In the genomic region with DNA sequence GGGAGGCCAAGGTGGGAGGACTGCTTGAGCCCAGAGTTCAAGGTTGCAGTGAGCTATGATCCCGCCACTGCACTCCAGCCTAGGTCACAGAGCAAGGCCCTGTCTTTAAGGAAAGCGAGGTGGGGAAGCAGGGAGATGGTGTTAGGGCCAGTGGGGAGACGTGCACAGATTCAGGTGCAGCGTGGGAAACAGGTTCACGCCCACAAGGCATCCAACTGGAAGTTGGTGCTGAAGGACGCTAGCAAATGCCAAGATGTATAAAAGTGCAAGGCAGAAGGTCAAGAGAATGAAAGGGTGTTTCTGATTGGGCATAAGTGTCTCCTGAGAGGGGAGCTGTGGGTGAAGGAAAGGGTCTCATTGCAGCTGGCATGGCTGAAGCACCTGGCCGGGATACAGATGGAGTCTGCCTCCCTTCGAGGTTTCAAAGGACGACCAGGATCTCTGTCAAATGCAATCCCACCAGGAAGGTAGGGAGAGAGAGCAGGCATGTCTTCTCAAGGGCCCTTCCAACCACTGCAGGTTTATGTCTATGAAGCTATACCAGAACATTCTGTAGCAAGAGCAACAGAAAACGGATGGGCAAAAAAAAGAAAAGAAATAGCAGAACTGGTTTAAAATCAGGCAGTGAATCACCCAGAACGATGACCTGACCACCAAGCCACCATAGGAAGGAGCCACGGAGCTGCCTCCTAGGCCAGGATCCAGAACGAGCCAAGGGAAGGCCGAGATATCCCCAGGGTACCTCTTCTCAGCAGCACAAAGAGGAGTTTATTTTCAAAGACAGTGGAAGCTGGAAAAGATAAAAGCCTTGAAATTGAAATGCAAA, we compare ENCODE assay signal across 18 cellular contexts. TPM values are rescaled to one million over a fixed set of nuclear protein-coding genes. Genes with fewer than 3 reads are reported as not detected.
DNase-seq lines count a peak whose midpoint lies in the region; ATAC-seq and TF ChIP-seq lines count a peak whose summit lies in the region.
"Had no signal": no experiment of that assay in that cellular context is flagged by ENCODE, and none has a peak within 500 bp of the region (broad histone marks: within the 10 kb centered on the region; RNA-seq: fewer than 3 reads in every experiment).

No MANE protein-coding gene starts in this region.

- H3K27ac Mint-ChIP-seq in activated naive CD8-positive, alpha-beta T cell treated with anti-CD3 and anti-CD28 coated beads for 36 hours = peak overlapping the region; percentile 4
- H3K27ac Mint-ChIP-seq in activated naive CD8-positive, alpha-beta T cell treated with anti-CD3 and anti-CD28 coated beads, Interleukin-2, amount 50 U/mL, for 24 hours = no peak overlapping the region
- H3K27ac Mint-ChIP-seq in neural progenitor cell = peak overlapping the region; percentile 76
- H3K27ac Mint-ChIP-seq in activated T-helper 17 cell treated with anti-CD3 and anti-CD28 coated beads, Interleukin-2, amount 50 U/mL, for 72 hours = no peak overlapping the region

- H3K79me2 ChIP-seq in neural progenitor cell (ENCODE audit: low read depth) = no peaks in the 10 kb centered on the region

- H3K4me1 Mint-ChIP-seq in activated naive CD8-positive, alpha-beta T cell treated with anti-CD3 and anti-CD28 coated beads for 36 hours = peaks cover 8% of the 10 kb centered on the region
- peaks cover 5% of the 10 kb centered on the region for H3K4me1 Mint-ChIP-seq in activated naive CD8-positive, alpha-beta T cell treated with anti-CD3 and anti-CD28 coated beads, Interleukin-2, amount 50 U/mL, for 24 hours
- H3K4me1 Mint-ChIP-seq in neural progenitor cell = no peaks in the 10 kb centered on the region
- peaks cover 14% of the 10 kb centered on the region for H3K4me1 Mint-ChIP-seq in activated T-helper 17 cell treated with anti-CD3 and anti-CD28 coated beads, Interleukin-2, amount 50 U/mL, for 72 hours

- H3K4me3 Mint-ChIP-seq in activated naive CD8-positive, alpha-beta T cell treated with anti-CD3 and anti-CD28 coated beads for 36 hours = no peak overlapping the region
- no peak overlapping the region for H3K4me3 Mint-ChIP-seq in activated naive CD8-positive, alpha-beta T cell treated with anti-CD3 and anti-CD28 coated beads, Interleukin-2, amount 50 U/mL, for 24 hours
- no peak overlapping the region for H3K4me3 Mint-ChIP-seq in neural progenitor cell
- H3K4me3 Mint-ChIP-seq in activated T-helper 17 cell treated with anti-CD3 and anti-CD28 coated beads, Interleukin-2, amount 50 U/mL, for 72 hours = no peak overlapping the region

- H3K4me3 ChIP-seq in H7 (ENCODE audit: insufficient read depth, low read depth, low read length) (no peak overlapping the region), esophagus muscularis mucosa (no peak overlapping the region), neural progenitor cell (no peak overlapping the region)
- H3K4me3 ChIP-seq: MG63 had no signal

- no peak overlapping the region for H3K9ac ChIP-seq in neural progenitor cell

- peaks cover 41% of the 10 kb centered on the region for H3K27me3 Mint-ChIP-seq in activated naive CD8-positive, alpha-beta T cell treated with anti-CD3 and anti-CD28 coated beads for 36 hours
- H3K27me3 Mint-ChIP-seq in activated naive CD8-positive, alpha-beta T cell treated with anti-CD3 and anti-CD28 coated beads, Interleukin-2, amount 50 U/mL, for 24 hours = peaks cover 24% of the 10 kb centered on the region
- peaks cover 11% of the 10 kb centered on the region for H3K27me3 Mint-ChIP-seq in neural progenitor cell (ENCODE audit: insufficient read depth, low read depth)
- peaks cover 14% of the 10 kb centered on the region for H3K27me3 Mint-ChIP-seq in activated T-helper 17 cell treated with anti-CD3 and anti-CD28 coated beads, Interleukin-2, amount 50 U/mL, for 72 hours

- H3K27ac ChIP-seq in esophagus muscularis mucosa (replicated peaks in 1 of 4) (no peak overlapping the region), neural progenitor cell (no peak overlapping the region)

- 84% methylated on average over 14 of the region's 14 CpGs for WGBS in esophagus muscularis mucosa

- H3K9me3 ChIP-seq in esophagus muscularis mucosa (no peaks in the 10 kb centered on the region), neural progenitor cell (ENCODE audit: low read depth) (no peaks in the 10 kb centered on the region)
- H3K9me3 ChIP-seq: MG63 had no signal

- TF ChIP-seq EP300 in esophagus muscularis mucosa (IDR thresholded peaks at IDR 0.05) = no peak

- H3F3A ChIP-seq in neural progenitor cell (ENCODE audit: low read depth) = no peaks in the 10 kb centered on the region

- H3K27me3 ChIP-seq in H7 (ENCODE audit: control insufficient read depth, insufficient read depth, low read length) = no peaks in the 10 kb centered on the region
- H3K27me3 ChIP-seq in esophagus muscularis mucosa = no peaks in the 10 kb centered on the region
- no peaks in the 10 kb centered on the region for H3K27me3 ChIP-seq in neural progenitor cell
- H3K27me3 ChIP-seq: MG63 had no signal

- ATAC-seq in activated naive CD8-positive, alpha-beta T cell treated with anti-CD3 and anti-CD28 coated beads, Interleukin-2, amount 50 U/mL, for 24 hours = no peak
- ATAC-seq in activated T-helper 17 cell treated with anti-CD3 and anti-CD28 coated beads, Interleukin-2, amount 50 U/mL, for 72 hours (replicated peaks) = no peak
- ATAC-seq in HG03439 (IDR thresholded peaks at IDR 0.05; ENCODE audit: unreplicated experiment) = no peak

- H3K4me2 ChIP-seq in neural progenitor cell = no peak overlapping the region

- H2AFZ ChIP-seq in neural progenitor cell (replicated peaks) = no peak overlapping the region

- H3K36me3 Mint-ChIP-seq in activated naive CD8-positive, alpha-beta T cell treated with anti-CD3 and anti-CD28 coated beads for 36 hours = no peaks in the 10 kb centered on the region
- no peaks in the 10 kb centered on the region for H3K36me3 Mint-ChIP-seq in activated naive CD8-positive, alpha-beta T cell treated with anti-CD3 and anti-CD28 coated beads, Interleukin-2, amount 50 U/mL, for 24 hours (ENCODE audit: low read depth)
- peaks cover 8% of the 10 kb centered on the region for H3K36me3 Mint-ChIP-seq in neural progenitor cell
- H3K36me3 Mint-ChIP-seq in activated T-helper 17 cell treated with anti-CD3 and anti-CD28 coated beads, Interleukin-2, amount 50 U/mL, for 72 hours (ENCODE audit: low read depth) = no peaks in the 10 kb centered on the region

- no peak for DNase-seq in activated naive CD8-positive, alpha-beta T cell treated with anti-CD3 and anti-CD28 coated beads for 36 hours
- no peak for DNase-seq in activated naive CD8-positive, alpha-beta T cell treated with anti-CD3 and anti-CD28 coated beads, Interleukin-2, amount 50 U/mL, for 24 hours
- peak; percentile 17 for DNase-seq in H7
- DNase-seq in esophagus muscularis mucosa (ENCODE audit: extremely low spot score) = peak; percentile 60
- DNase-seq in neural progenitor cell (ENCODE audit: low spot score) = peak; percentile 0
- DNase-seq in SKM-1 (lab: John Stamatoyannopoulos, UW; ENCODE audit: unreplicated experiment) = no peak
- DNase-seq: DMS53, GDM1, Kasumi-1, MG63, NCI-H1048, NCI-H1417 treated with DMSO at 0.1 percent for 48 hours, NCI-H187, NCI-H446, NCI-H526, Right ventricle myocardium superior had no signal

- H3K4me1 ChIP-seq in esophagus muscularis mucosa (no peaks in the 10 kb centered on the region), neural progenitor cell (no peaks in the 10 kb centered on the region)

- H3K9me3 Mint-ChIP-seq in activated naive CD8-positive, alpha-beta T cell treated with anti-CD3 and anti-CD28 coated beads for 36 hours = no peaks in the 10 kb centered on the region
- no peaks in the 10 kb centered on the region for H3K9me3 Mint-ChIP-seq in activated naive CD8-positive, alpha-beta T cell treated with anti-CD3 and anti-CD28 coated beads, Interleukin-2, amount 50 U/mL, for 24 hours
- no peaks in the 10 kb centered on the region for H3K9me3 Mint-ChIP-seq in neural progenitor cell
- H3K9me3 Mint-ChIP-seq in activated T-helper 17 cell treated with anti-CD3 and anti-CD28 coated beads, Interleukin-2, amount 50 U/mL, for 72 hours = no peaks in the 10 kb centered on the region

- TF ChIP-seq CTCF in esophagus muscularis mucosa (IDR thresholded peaks at IDR 0.05) (no peak), neural progenitor cell (IDR thresholded peaks at IDR 0.05) (no peak)

- TF ChIP-seq POLR2A in esophagus muscularis mucosa (IDR thresholded peaks at IDR 0.05; ENCODE audit: low read depth) = no peak

- H4K20me1 ChIP-seq in neural progenitor cell (ENCODE audit: low read depth) = no peaks in the 10 kb centered on the region

- intact Hi-C loops in esophagus muscularis mucosa (cut with DNase I) = no loop called here

- H3K36me3 ChIP-seq in H7 (replicated peaks; ENCODE audit: control insufficient read depth, insufficient read depth, low read length) (no peaks in the 10 kb centered on the region), esophagus muscularis mucosa (peaks cover 0 to 25% (median 4%) of the 10 kb centered on the region in 4 donors), neural progenitor cell (no peaks in the 10 kb centered on the region)
- H3K36me3 ChIP-seq: MG63 had no signal

RNA-seq across cellular contexts. Expression of gene GSDME, which starts 43.2 kb away (rescaled TPM):
- total RNA-seq in activated naive CD8-positive, alpha-beta T cell treated with anti-CD3 and anti-CD28 coated beads for 36 hours = 1 to 10 TPM; 6.4 to 7.5 TPM
- 0.48 TPM in 2 replicates for total RNA-seq in H7 (2014; rRNA removed; shearing (Covaris generic))
- total RNA-seq in esophagus muscularis mucosa (10 to 100 TPM in 3 of 4 donors, 1 to 10 TPM in 1; 6.5 to 12.2 (median 11.0) TPM), neural progenitor cell (ENCODE audit: low replicate concordance) (12.8 and 15.5 TPM in 2 replicates)
- 1 to 10 TPM in 1 of 2 donors, under 1 TPM in 1; 0.50 to 1.6 TPM for total RNA-seq in activated T-helper 17 cell treated with anti-CD3 and anti-CD28 coated beads, Interleukin-2, amount 50 U/mL, for 72 hours

Comparison
In these comparisons a context has a peak if more than half of its experiments do, and no peak if none do; other contexts are left out.
1. H3K27ac Mint-ChIP-seq: peak in activated naive CD8-positive, alpha-beta T cell treated with anti-CD3 and anti-CD28 coated beads for 36 hours (single experiment) and neural progenitor cell (single experiment); none in activated naive CD8-positive, alpha-beta T cell treated with anti-CD3 and anti-CD28 coated beads, Interleukin-2, amount 50 U/mL, for 24 hours (single experiment) and activated T-helper 17 cell treated with anti-CD3 and anti-CD28 coated beads, Interleukin-2, amount 50 U/mL, for 72 hours (single experiment).
2. DNase-seq: peak in H7 (single experiment), esophagus muscularis mucosa (single experiment) and neural progenitor cell (single experiment); none in activated naive CD8-positive, alpha-beta T cell treated with anti-CD3 and anti-CD28 coated beads for 36 hours (single experiment), activated naive CD8-positive, alpha-beta T cell treated with anti-CD3 and anti-CD28 coated beads, Interleukin-2, amount 50 U/mL, for 24 hours (single experiment) and SKM-1 (single experiment).